In the genomic region with DNA sequence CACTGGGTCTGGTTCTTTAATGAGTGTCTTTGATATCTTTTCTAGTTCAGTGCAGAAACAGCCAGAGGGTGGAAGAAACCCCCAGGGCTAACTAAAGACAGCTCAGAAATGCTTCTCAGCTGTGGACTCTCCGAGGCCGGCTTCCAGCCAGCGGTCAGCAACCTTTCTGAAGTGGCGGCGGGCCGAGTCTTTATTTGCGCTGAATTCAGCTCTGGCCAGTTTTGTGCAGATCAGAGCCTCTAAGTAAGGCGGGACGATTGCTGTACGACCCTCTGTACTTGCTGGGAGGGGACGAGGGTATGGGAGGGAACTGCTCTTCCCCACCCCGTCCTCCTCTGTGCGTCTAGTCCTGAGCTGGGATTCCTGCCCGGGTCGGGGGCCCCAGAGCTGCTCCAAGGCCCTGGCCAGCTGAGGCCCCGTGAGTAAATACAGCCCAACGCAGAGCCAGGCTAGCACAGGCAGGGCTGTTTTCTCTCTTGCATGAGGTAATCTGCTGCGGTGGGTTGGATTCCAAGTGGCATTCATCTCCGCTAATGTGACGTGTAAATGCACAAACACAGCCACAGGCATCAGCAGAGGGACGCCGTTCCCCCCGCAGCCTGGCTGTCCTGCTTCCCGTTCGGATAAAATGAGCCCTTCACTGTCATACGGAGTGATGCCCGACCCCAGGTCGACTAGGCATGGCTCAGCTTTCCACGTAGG, we compare ENCODE assay signal across 8 cellular contexts.
DNase-seq lines count a peak whose midpoint lies in the region; TF ChIP-seq lines count a peak whose summit lies in the region.
"Had no signal": no experiment of that assay in that cellular context is flagged by ENCODE, and none has a peak within 500 bp of the region (broad histone marks: within the 10 kb centered on the region; RNA-seq: fewer than 3 reads in every experiment).

No MANE protein-coding gene starts in this region.

- no peaks in the 10 kb centered on the region for H3K27me3 ChIP-seq in thyroid gland

- H3K9me3 ChIP-seq in thyroid gland, result no peaks in the 10 kb centered on the region

- intact Hi-C loops in thyroid gland (cut with DNase I), result no loop called here

- no peak overlapping the region for H3K4me3 ChIP-seq in thyroid gland (replicated peaks in 1 of 3)

- H3K4me1 ChIP-seq in thyroid gland, result no peaks in the 10 kb centered on the region

- peak; percentile 85 for DNase-seq in epidermal melanocyte (ENCODE audit: insufficient read length, low spot score)
- DNase-seq in middle frontal gyrus (ENCODE audit: extremely low spot score, low spot score), result peak; percentile 6
- DNase-seq in thyroid gland, result peak; percentile 9 to 10
- DNase-seq in RPMI8226, result no peak
- DNase-seq in T-helper 2 cell, result no peak
- DNase-seq in OCI-M1 (lab: John Stamatoyannopoulos, UW), result no peak
- DNase-seq: T1000 had no signal

- H3K36me3 ChIP-seq in thyroid gland, result no peaks in the 10 kb centered on the region

- 41 to 50% methylated on average over 21 to 22 of the region's 29 CpGs for WGBS in thyroid gland, 2 donors

- TF ChIP-seq POLR2A in thyroid gland (IDR thresholded peaks at IDR 0.05), result no peak

- no peak overlapping the region for H3K27ac ChIP-seq in thyroid gland

- TF ChIP-seq CTCF in thyroid gland (IDR thresholded peaks at IDR 0.05), result no peak

TF ChIP-seq in PFSK-1, 5 proteins besides CTCF, POLR2A, EP300 and RAD21:
- TF ChIP-seq FOXP2 (optimal IDR thresholded peaks at IDR 0.05; ENCODE audit: borderline replicate concordance, extremely low read depth, extremely low read length, insufficient read depth), result peak; percentile 51
- TF ChIP-seq, protein P1, sequence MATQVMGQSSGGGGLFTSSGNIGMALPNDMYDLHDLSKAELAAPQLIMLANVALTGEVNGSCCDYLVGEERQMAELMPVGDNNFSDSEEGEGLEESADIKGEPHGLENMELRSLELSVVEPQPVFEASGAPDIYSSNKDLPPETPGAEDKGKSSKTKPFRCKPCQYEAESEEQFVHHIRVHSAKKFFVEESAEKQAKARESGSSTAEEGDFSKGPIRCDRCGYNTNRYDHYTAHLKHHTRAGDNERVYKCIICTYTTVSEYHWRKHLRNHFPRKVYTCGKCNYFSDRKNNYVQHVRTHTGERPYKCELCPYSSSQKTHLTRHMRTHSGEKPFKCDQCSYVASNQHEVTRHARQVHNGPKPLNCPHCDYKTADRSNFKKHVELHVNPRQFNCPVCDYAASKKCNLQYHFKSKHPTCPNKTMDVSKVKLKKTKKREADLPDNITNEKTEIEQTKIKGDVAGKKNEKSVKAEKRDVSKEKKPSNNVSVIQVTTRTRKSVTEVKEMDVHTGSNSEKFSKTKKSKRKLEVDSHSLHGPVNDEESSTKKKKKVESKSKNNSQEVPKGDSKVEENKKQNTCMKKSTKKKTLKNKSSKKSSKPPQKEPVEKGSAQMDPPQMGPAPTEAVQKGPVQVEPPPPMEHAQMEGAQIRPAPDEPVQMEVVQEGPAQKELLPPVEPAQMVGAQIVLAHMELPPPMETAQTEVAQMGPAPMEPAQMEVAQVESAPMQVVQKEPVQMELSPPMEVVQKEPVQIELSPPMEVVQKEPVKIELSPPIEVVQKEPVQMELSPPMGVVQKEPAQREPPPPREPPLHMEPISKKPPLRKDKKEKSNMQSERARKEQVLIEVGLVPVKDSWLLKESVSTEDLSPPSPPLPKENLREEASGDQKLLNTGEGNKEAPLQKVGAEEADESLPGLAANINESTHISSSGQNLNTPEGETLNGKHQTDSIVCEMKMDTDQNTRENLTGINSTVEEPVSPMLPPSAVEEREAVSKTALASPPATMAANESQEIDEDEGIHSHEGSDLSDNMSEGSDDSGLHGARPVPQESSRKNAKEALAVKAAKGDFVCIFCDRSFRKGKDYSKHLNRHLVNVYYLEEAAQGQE (IDR thresholded peaks at IDR 0.05; ENCODE audit: insufficient read depth in 1 of 2, low read depth in 2 of 2, low read length in 2 of 2), result no peak

Comparison
In these comparisons a context has a peak if more than half of its experiments do, and no peak if none do; other contexts are left out.
1. DNase-seq: peak in epidermal melanocyte (single experiment), middle frontal gyrus (single experiment) and thyroid gland (2 of 2); none in RPMI8226 (single experiment), T-helper 2 cell (0 of 5) and OCI-M1 (single experiment).